8 cellular contexts compared by ENCODE assay signal in genomic region chr10:104330168-104331117, GRCh38. TPM values are rescaled to one million over a fixed set of nuclear protein-coding genes. Genes with fewer than 3 reads are reported as not detected.
DNase-seq lines count a peak whose midpoint lies in the region; ATAC-seq, FAIRE-seq and TF ChIP-seq lines count a peak whose summit lies in the region.

No MANE protein-coding gene starts in this region.

- peak overlapping the region; percentile 89 for H3K4me2 ChIP-seq in keratinocyte (ENCODE audit: control insufficient read depth, extremely low read depth, insufficient read depth, low read depth, low read length)

- no peaks in the 10 kb centered on the region for H3K27me3 ChIP-seq in keratinocyte (ENCODE audit: control insufficient read depth, extremely low read depth, insufficient read depth, low read length)

- TF ChIP-seq CTCF in HFFc6 (IDR thresholded peaks at IDR 0.05) (no peak), keratinocyte (optimal IDR thresholded peaks at IDR 0.05 in 1 of 3, IDR thresholded peaks at IDR 0.05 in 1 of 3, conservative IDR thresholded peaks at IDR 0.05 in 1 of 3; ENCODE audit: extremely low read depth in 1 of 3, insufficient read depth in 2 of 3, low read length in 3 of 3) (no peak), GM10248 (IDR thresholded peaks at IDR 0.05; ENCODE audit: control extremely low read depth, extremely low read depth, low read depth, missing control alignments) (no peak)

- peaks cover 7% of the 10 kb centered on the region for H3K9me1 ChIP-seq in keratinocyte (ENCODE audit: control insufficient read depth, extremely low read depth, insufficient read depth, low read length)

- H3K4me1 Mint-ChIP-seq in HFFc6 (ENCODE audit: low read depth), result peaks cover 99% of the 10 kb centered on the region
- H3K4me1 Mint-ChIP-seq in stimulated activated effector memory CD8-positive, alpha-beta T cell treated with anti-CD3 and anti-CD28 coated beads, Interleukin-12 subunit alpha, Interleukin-12 subunit beta, amount 100 ng/mL, for 72 hours, result peaks cover 92% of the 10 kb centered on the region

- peak overlapping the region in 2 of 3 experiments; percentile 26 to 59 for H3K4me3 ChIP-seq in keratinocyte (ENCODE audit: control insufficient read depth in 2 of 3, extremely low read depth in 1 of 3, insufficient read depth in 2 of 3, low read depth in 1 of 3, low read length in 3 of 3)

- peak overlapping the region; percentile 93 for H3K9ac ChIP-seq in keratinocyte (ENCODE audit: control insufficient read depth, extremely low read depth, insufficient read depth, low read length)

- dilution Hi-C loops in keratinocyte (cut with MboI; ENCODE audit: extremely low pct_ligation_motif_present, low sequenced_read_pairs), result no loop called here

- POLR2A ChIA-PET in GM10248 (lab: Yijun Ruan, JAX), result no interaction called here

- H3K27me3 Mint-ChIP-seq in HFFc6 (ENCODE audit: insufficient read depth), result peaks cover 28% of the 10 kb centered on the region

- no peaks in the 10 kb centered on the region for H3K9me3 ChIP-seq in keratinocyte (ENCODE audit: control insufficient read depth, low read depth, low read length)

- peak overlapping the region; percentile 86 for H3K4me3 Mint-ChIP-seq in HFFc6
- peak overlapping the region; percentile 77 for H3K4me3 Mint-ChIP-seq in stimulated activated effector memory CD8-positive, alpha-beta T cell treated with anti-CD3 and anti-CD28 coated beads, Interleukin-12 subunit alpha, Interleukin-12 subunit beta, amount 100 ng/mL, for 72 hours

- CTCF ChIA-PET in GM10248 (lab: Yijun Ruan, JAX), result interaction anchor here (1.0 to 2.9 kb wide), 6 partner anchors 19 to 56 kb away, joined by 3 to 15 read pairs (median 5); partner anchors contain the start of gene CFAP58

- H3K36me3 Mint-ChIP-seq in HFFc6 (ENCODE audit: low read depth), result peaks cover 31% of the 10 kb centered on the region
- H3K36me3 Mint-ChIP-seq in stimulated activated effector memory CD8-positive, alpha-beta T cell treated with anti-CD3 and anti-CD28 coated beads, Interleukin-12 subunit alpha, Interleukin-12 subunit beta, amount 100 ng/mL, for 72 hours, result peaks cover 50% of the 10 kb centered on the region

- H4K20me1 ChIP-seq in keratinocyte (ENCODE audit: control insufficient read depth, extremely low read depth, insufficient read depth, low read length), result no peaks in the 10 kb centered on the region

- no peak for TF ChIP-seq POLR2A in GM18505 (IDR thresholded peaks at IDR 0.05; ENCODE audit: borderline replicate concordance, extremely low read depth, insufficient read depth, insufficient read length)

- FAIRE-seq in keratinocyte (lab: Jason Lieb, UNC), result peak; percentile 52

- no peak overlapping the region for H2AFZ ChIP-seq in keratinocyte (ENCODE audit: control insufficient read depth, low read length)

- H3K27ac Mint-ChIP-seq in HFFc6, result peak overlapping the region; percentile 98
- peak overlapping the region; percentile 95 for H3K27ac Mint-ChIP-seq in stimulated activated effector memory CD8-positive, alpha-beta T cell treated with anti-CD3 and anti-CD28 coated beads, Interleukin-12 subunit alpha, Interleukin-12 subunit beta, amount 100 ng/mL, for 72 hours

- H3K9me3 Mint-ChIP-seq in HFFc6, result no peaks in the 10 kb centered on the region
- H3K9me3 Mint-ChIP-seq in stimulated activated effector memory CD8-positive, alpha-beta T cell treated with anti-CD3 and anti-CD28 coated beads, Interleukin-12 subunit alpha, Interleukin-12 subunit beta, amount 100 ng/mL, for 72 hours, result no peaks in the 10 kb centered on the region

- DNase-seq in HFFc6 (peak; percentile 84), keratinocyte (ENCODE audit: low read depth, low spot score) (no peak), GM10248 (ENCODE audit: extremely low spot score) (no peak), NK-92 (lab: John Stamatoyannopoulos, UW; ENCODE audit: unreplicated experiment) (no peak)
- DNase-seq in stimulated activated effector memory CD8-positive, alpha-beta T cell treated with anti-CD3 and anti-CD28 coated beads, Interleukin-12 subunit alpha, Interleukin-12 subunit beta, amount 100 ng/mL, for 72 hours (ENCODE audit: low spot score in 2 of 2), result no peak

- peaks cover 1 to 19% of the 10 kb centered on the region in 2 experiments for H3K36me3 ChIP-seq in keratinocyte (ENCODE audit: control insufficient read depth in 2 of 2, extremely low read depth in 1 of 2, insufficient read depth in 2 of 2, low read length in 2 of 2)

- ATAC-seq in stimulated activated effector memory CD8-positive, alpha-beta T cell treated with anti-CD3 and anti-CD28 coated beads, Interleukin-12 subunit alpha, Interleukin-12 subunit beta, amount 100 ng/mL, for 72 hours, result no peak
- ATAC-seq in GM18505 (IDR thresholded peaks at IDR 0.05; ENCODE audit: unreplicated experiment) (no peak), HG03469 (IDR thresholded peaks at IDR 0.05; ENCODE audit: unreplicated experiment) (no peak)

- peaks cover 70% of the 10 kb centered on the region for H3K79me2 ChIP-seq in keratinocyte (ENCODE audit: control insufficient read depth, insufficient read depth, low read length)

- peaks cover 68% of the 10 kb centered on the region for H3K4me1 ChIP-seq in keratinocyte (ENCODE audit: control insufficient read depth, extremely low read depth, insufficient read depth, low read length)

- peak overlapping the region; percentile 94 for H3K27ac ChIP-seq in angular gyrus (ENCODE audit: low read depth, low read length)
- H3K27ac ChIP-seq in keratinocyte (ENCODE audit: control insufficient read depth, insufficient read depth, low read length), result peak overlapping the region; percentile 99

RNA-seq across cellular contexts. Expression of gene ITPRIP, which starts 7.8 kb away (rescaled TPM):
- total RNA-seq in HFFc6 (2021; fragmentation: NEBNext Ultra II Directional; extraction: Animal tissue kit (Norgen Biotek cat#: 25700)), result 10 to 100 TPM; 23.9 to 34.7 (median 29.7) TPM
- 11.9 to 13.8 TPM (median 12.1 TPM) in 3 replicates for polyA plus RNA-seq in keratinocyte
- 17.4 TPM for polyA plus RNA-seq in keratinocyte (2011; ENCODE audit: low read depth)
- 6.5 and 6.6 TPM in 2 replicates for polyA plus RNA-seq in keratinocyte (2011; cell fraction: cytosol; rRNA removed)
- polyA plus RNA-seq in keratinocyte (2011; cell fraction: nucleus; rRNA removed), result 29.0 and 31.0 TPM in 2 replicates
- polyA plus RNA-seq in keratinocyte (2012; ENCODE audit: low replicate concordance), result 11.3 and 42.3 TPM in 2 replicates
- 17.5 to 24.9 TPM (median 20.1 TPM) in 3 replicates for polyA minus RNA-seq in keratinocyte
- 12.3 TPM for polyA minus RNA-seq in keratinocyte (2011; cell fraction: cytosol; rRNA and poly(A)+ RNA removed)
- polyA minus RNA-seq in keratinocyte (2011; cell fraction: nucleus; rRNA and poly(A)+ RNA removed), result 36.4 and 39.5 TPM in 2 replicates

RNA-seq across cellular contexts. Expression of gene CFAP58, which starts 23.2 kb away (rescaled TPM):
- 1 to 10 TPM in 1 of 6 experiments, under 1 TPM in 5; 0.35 to 1.1 (median 0.41) TPM for total RNA-seq in HFFc6 (2021; fragmentation: NEBNext Ultra II Directional; extraction: Animal tissue kit (Norgen Biotek cat#: 25700))
- polyA plus RNA-seq in keratinocyte, result 0.82 to 2.3 TPM (median 1.4 TPM) in 3 replicates
- 1.7 TPM for polyA plus RNA-seq in keratinocyte (2011; ENCODE audit: low read depth)
- 1.7 and 2.5 TPM in 2 replicates for polyA plus RNA-seq in keratinocyte (2011; cell fraction: cytosol; rRNA removed)
- polyA plus RNA-seq in keratinocyte (2011; cell fraction: nucleus; rRNA removed), result 1.4 and 2.1 TPM in 2 replicates
- 0.49 and 1.7 TPM in 2 replicates for polyA plus RNA-seq in keratinocyte (2012; ENCODE audit: low replicate concordance)
- polyA minus RNA-seq in keratinocyte, result 0.33 to 0.90 TPM in 2 of 3 replicates, not detected in the other
- polyA minus RNA-seq in keratinocyte (2011; cell fraction: cytosol; rRNA and poly(A)+ RNA removed), result 0.58 TPM
- 0.21 and 0.54 TPM in 2 replicates for polyA minus RNA-seq in keratinocyte (2011; cell fraction: nucleus; rRNA and poly(A)+ RNA removed)
